ENCODE assay signal across 17 cellular contexts in the genomic region with DNA sequence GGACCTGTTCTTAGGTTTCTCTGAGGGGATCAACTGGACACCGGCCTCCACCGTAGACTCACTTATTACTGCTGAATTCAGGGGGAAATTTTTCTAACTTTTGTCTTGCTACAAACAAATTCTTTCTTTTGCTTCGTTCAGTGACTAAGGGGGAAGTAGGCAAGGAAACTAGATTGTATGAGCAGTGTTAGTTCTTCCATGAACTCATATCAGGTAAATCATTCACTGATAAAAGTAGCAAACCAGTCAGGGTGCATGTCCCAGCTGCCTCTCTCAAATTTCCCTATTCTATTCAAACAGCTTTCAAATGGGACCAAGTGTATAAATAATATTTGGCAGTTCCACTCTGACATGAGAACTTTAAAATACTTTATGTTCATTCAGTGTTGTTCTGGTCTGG. TPM values are rescaled to one million over a fixed set of nuclear protein-coding genes. Genes with fewer than 3 reads are reported as not detected.
A peak's percentile ranks its signal among the peaks of the same experiment; 100 is the strongest.
DNase-seq lines count a peak whose midpoint lies in the region; ATAC-seq and TF ChIP-seq lines count a peak whose summit lies in the region.
"Had no signal": no experiment of that assay in that cellular context is flagged by ENCODE, and none has a peak within 500 bp of the region (broad histone marks: within the 10 kb centered on the region; RNA-seq: fewer than 3 reads in every experiment).

No MANE protein-coding gene starts in this region.

- peak overlapping the region; percentile 31 for H3K27ac Mint-ChIP-seq in memory B cell
- no peak overlapping the region for H3K27ac Mint-ChIP-seq in effector memory CD8-positive, alpha-beta T cell
- H3K27ac Mint-ChIP-seq in activated CD4-positive, alpha-beta memory T cell treated with anti-CD3 and anti-CD28 coated beads for 36 hours = no peak overlapping the region
- H3K27ac Mint-ChIP-seq: activated T-helper 2 cell treated with anti-CD3 and anti-CD28 coated beads, Interferon-gamma antibody, Interleukin-2, Interleukin-4, amounts not matched to agents 10 μg/mL and 5 μg/mL and 100 μg/mL, durations not matched to agents 14 hours and 24 hours and 36 hours; progenitor cell of endocrine pancreas; WTC11 had no signal

- POLR2A ChIA-PET in activated CD4-positive, alpha-beta memory T cell treated with anti-CD3 and anti-CD28 coated beads for 36 hours (lab: Charles Lee) = no interaction called here

- H3K4me3 ChIP-seq in breast epithelium (no peak overlapping the region), suprapubic skin (no peak overlapping the region), coronary artery (no peak overlapping the region)

- H3K9me3 ChIP-seq in breast epithelium (no peaks in the 10 kb centered on the region), suprapubic skin (no peaks in the 10 kb centered on the region)

- intact Hi-C loops in breast epithelium (cut with DNase I; ENCODE audit: low total_unique reads) = loop anchor here (10.0 kb wide), 1 partner anchor 54 kb away; no protein-coding TSS in a partner anchor
- intact Hi-C loops in activated CD4-positive, alpha-beta memory T cell treated with anti-CD3 and anti-CD28 coated beads for 36 hours (cut with micrococcal nuclease) = loop anchor here (1.0 to 2.0 kb wide), 2 partner anchors 51 to 58 kb away; no protein-coding TSS in a partner anchor

- H3K4me1 ChIP-seq in breast epithelium (no peaks in the 10 kb centered on the region), suprapubic skin (peaks cover 10% of the 10 kb centered on the region)

- peaks cover 7% of the 10 kb centered on the region for H3K36me3 ChIP-seq in breast epithelium
- H3K36me3 ChIP-seq in suprapubic skin = peaks cover 20% of the 10 kb centered on the region

- H3K27me3 ChIP-seq in breast epithelium (no peaks in the 10 kb centered on the region), suprapubic skin (no peaks in the 10 kb centered on the region)

- no peak for TF ChIP-seq EP300 in suprapubic skin (IDR thresholded peaks at IDR 0.05)

- H3K36me3 Mint-ChIP-seq in memory B cell = peaks cover 4% of the 10 kb centered on the region
- H3K36me3 Mint-ChIP-seq in effector memory CD8-positive, alpha-beta T cell (ENCODE audit: insufficient read depth) = peaks cover 10% of the 10 kb centered on the region
- H3K36me3 Mint-ChIP-seq in activated CD4-positive, alpha-beta memory T cell treated with anti-CD3 and anti-CD28 coated beads for 36 hours = peaks cover 5% of the 10 kb centered on the region

- DNase-seq in breast epithelium (ENCODE audit: low spot score in 2 of 2) = no peak
- no peak for DNase-seq in memory B cell (ENCODE audit: low spot score in 2 of 2)
- DNase-seq in suprapubic skin (ENCODE audit: low spot score in 2 of 2) = no peak
- DNase-seq in effector memory CD8-positive, alpha-beta T cell = no peak
- no peak for DNase-seq in coronary artery (ENCODE audit: low spot score)
- no peak for DNase-seq in activated CD4-positive, alpha-beta memory T cell treated with anti-CD3 and anti-CD28 coated beads for 36 hours
- DNase-seq: activated CD8-positive, alpha-beta memory T cell treated with anti-CD3 and anti-CD28 coated beads for 24 hours; cerebellar nuclear complex; stimulated activated CD4-positive, alpha-beta T cell treated with anti-CD3 and anti-CD28 coated beads, Interleukin-15, amount 100 ng/mL, for 24 hours; stimulated activated naive CD8-positive, alpha-beta T cell treated with anti-CD3 and anti-CD28 coated beads, Interleukin-15, Interleukin-2, amounts not matched to agents 100 U/mL and 50 U/mL, for 24 hours had no signal

- CTCF ChIA-PET in activated CD4-positive, alpha-beta memory T cell treated with anti-CD3 and anti-CD28 coated beads for 36 hours (lab: Charles Lee) = interaction anchor here (0.5 to 2.3 kb wide), 14 partner anchors 15 to 201 kb away, joined by 3 to 17 read pairs (median 4); a partner anchor contains a TSS

- WGBS in suprapubic skin = 80% methylated on average over 3 of the region's 3 CpGs

- H3K27ac ChIP-seq in breast epithelium (peak overlapping the region; percentile 43 to 64), suprapubic skin (peak overlapping the region; percentile 20), coronary artery (peak overlapping the region in 1 of 2 donors; percentile 73)

- no peaks in the 10 kb centered on the region for H3K4me1 Mint-ChIP-seq in memory B cell
- H3K4me1 Mint-ChIP-seq in effector memory CD8-positive, alpha-beta T cell (ENCODE audit: low read depth in 2 of 2) = no peaks in the 10 kb centered on the region
- H3K4me1 Mint-ChIP-seq in activated CD4-positive, alpha-beta memory T cell treated with anti-CD3 and anti-CD28 coated beads for 36 hours (ENCODE audit: low read depth) = no peaks in the 10 kb centered on the region

- no peak overlapping the region for H3K4me3 Mint-ChIP-seq in memory B cell
- H3K4me3 Mint-ChIP-seq in effector memory CD8-positive, alpha-beta T cell = no peak overlapping the region
- no peak overlapping the region for H3K4me3 Mint-ChIP-seq in activated CD4-positive, alpha-beta memory T cell treated with anti-CD3 and anti-CD28 coated beads for 36 hours
- H3K4me3 Mint-ChIP-seq: naive thymus-derived CD4-positive, alpha-beta T cell; WTC11 had no signal

- TF ChIP-seq CTCF in breast epithelium (IDR thresholded peaks at IDR 0.05) (no peak), suprapubic skin (IDR thresholded peaks at IDR 0.05) (no peak), coronary artery (IDR thresholded peaks at IDR 0.05) (no peak)

- no peaks in the 10 kb centered on the region for H3K27me3 Mint-ChIP-seq in memory B cell
- H3K27me3 Mint-ChIP-seq in effector memory CD8-positive, alpha-beta T cell = no peaks in the 10 kb centered on the region
- H3K27me3 Mint-ChIP-seq in activated CD4-positive, alpha-beta memory T cell treated with anti-CD3 and anti-CD28 coated beads for 36 hours = no peaks in the 10 kb centered on the region
- H3K27me3 Mint-ChIP-seq: naive thymus-derived CD4-positive, alpha-beta T cell; progenitor cell of endocrine pancreas had no signal

- TF ChIP-seq POLR2A in breast epithelium (IDR thresholded peaks at IDR 0.05) (no peak), suprapubic skin (IDR thresholded peaks at IDR 0.05) (no peak)

- ATAC-seq in HG02840 (IDR thresholded peaks at IDR 0.05; ENCODE audit: low FRiP score, unreplicated experiment) (peak; percentile 8), memory B cell (ENCODE audit: low read depth) (no peak), HG02884 (IDR thresholded peaks at IDR 0.05; ENCODE audit: unreplicated experiment) (no peak)
- ATAC-seq in effector memory CD8-positive, alpha-beta T cell (replicated peaks) = no peak

- H3K9me3 Mint-ChIP-seq in memory B cell = no peaks in the 10 kb centered on the region
- H3K9me3 Mint-ChIP-seq in effector memory CD8-positive, alpha-beta T cell = no peaks in the 10 kb centered on the region
- H3K9me3 Mint-ChIP-seq in activated CD4-positive, alpha-beta memory T cell treated with anti-CD3 and anti-CD28 coated beads for 36 hours = no peaks in the 10 kb centered on the region
- H3K9me3 Mint-ChIP-seq: activated T-helper 2 cell treated with anti-CD3 and anti-CD28 coated beads, Interferon-gamma antibody, Interleukin-2, Interleukin-4, amounts not matched to agents 10 μg/mL and 5 μg/mL and 100 μg/mL, durations not matched to agents 14 hours and 24 hours and 36 hours; naive thymus-derived CD4-positive, alpha-beta T cell; WTC11 had no signal

RNA-seq across cellular contexts. Expression of a gene that starts 7.3 kb away (rescaled TPM):
- total RNA-seq in breast epithelium (1 to 10 TPM; 2.3 to 2.9 (median 2.9) TPM), suprapubic skin (under 1 TPM in 1 of 4 donors, not detected in 3; 0.89 TPM)
- total RNA-seq in activated CD4-positive, alpha-beta memory T cell treated with anti-CD3 and anti-CD28 coated beads for 36 hours = under 1 TPM in 1 of 2 experiments, not detected in 1; 0.76 TPM
- total RNA-seq: activated T-helper 2 cell treated with anti-CD3 and anti-CD28 coated beads, Interferon-gamma antibody, Interleukin-2, Interleukin-4, amounts not matched to agents 10 μg/mL and 5 μg/mL and 100 μg/mL, durations not matched to agents 14 hours and 24 hours and 36 hours had no signal

RNA-seq across cellular contexts. Expression of a gene that starts 23.9 kb away (rescaled TPM):
- total RNA-seq in breast epithelium (100 to 1,000 TPM; 131 to 185 (median 148) TPM), suprapubic skin (10 to 100 TPM; 46.8 to 91.9 (median 81.4) TPM)
- total RNA-seq in activated CD4-positive, alpha-beta memory T cell treated with anti-CD3 and anti-CD28 coated beads for 36 hours = 10 to 100 TPM; 63.7 to 68.4 TPM

RNA-seq across cellular contexts. Expression of a gene that starts 28.8 kb away (rescaled TPM):
- total RNA-seq in breast epithelium = 10 to 100 TPM in 1 of 3 donors, 1 to 10 TPM in 2; 1.8 to 15.8 (median 6.9) TPM
- 1 to 10 TPM; 1.2 to 6.6 (median 3.4) TPM for total RNA-seq in suprapubic skin
- total RNA-seq in activated CD4-positive, alpha-beta memory T cell treated with anti-CD3 and anti-CD28 coated beads for 36 hours = under 1 TPM; 0.44 to 0.74 TPM
- total RNA-seq: NCI-H460 had no signal
